8 cellular contexts compared by ENCODE assay signal in the genomic region with DNA sequence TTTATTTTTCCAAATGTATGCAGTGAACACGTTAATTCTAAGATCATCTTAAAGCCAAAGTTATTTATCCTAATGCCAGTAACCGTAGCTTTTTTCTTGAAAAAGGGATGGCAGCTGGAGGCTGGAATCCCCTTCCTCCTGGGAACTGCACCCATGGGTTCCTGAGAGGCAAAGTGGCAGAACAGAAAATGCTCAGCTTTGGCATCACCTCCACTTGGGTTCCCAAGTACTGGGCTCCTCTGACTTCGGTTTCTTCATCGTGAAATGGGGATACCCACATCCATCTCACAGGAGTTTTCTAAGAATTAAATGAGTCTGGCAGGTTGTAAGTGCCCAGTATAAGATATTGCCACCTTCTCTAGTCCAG. TPM values are rescaled to one million over a fixed set of nuclear protein-coding genes. Genes with fewer than 3 reads are reported as not detected.
A peak's percentile ranks its signal among the peaks of the same experiment; 100 is the strongest.
DNase-seq lines count a peak whose midpoint lies in the region; ATAC-seq and TF ChIP-seq lines count a peak whose summit lies in the region.

No MANE protein-coding gene starts in this region.

- no peaks in the 10 kb centered on the region for H3F3A ChIP-seq in Loucy (ENCODE audit: low read depth)

- peak overlapping the region; percentile 80; the same call in 1 of the 2 replicates for H2AFZ ChIP-seq in Loucy (ENCODE audit: low read length)

- no peak for TF ChIP-seq POLR2A in prostate gland (IDR thresholded peaks at IDR 0.05)

- no peaks in the 10 kb centered on the region for H4K20me1 ChIP-seq in Loucy (ENCODE audit: insufficient read depth, low read length, poor library complexity, severe bottlenecking)

- 41% methylated on average over 4 of the region's 4 CpGs for WGBS in prostate gland

- H3K36me3 ChIP-seq in BE2C (no peaks in the 10 kb centered on the region), Loucy (ENCODE audit: insufficient read depth, low read length) (no peaks in the 10 kb centered on the region), prostate gland (no peaks in the 10 kb centered on the region)

- intact Hi-C loops in prostate gland (cut with DNase I): no loop called here

- H3K9me2 ChIP-seq in Loucy (replicated peaks; ENCODE audit: low read depth, low read length): no peaks in the 10 kb centered on the region

- H3K27me3 ChIP-seq in BE2C: no peaks in the 10 kb centered on the region
- no peaks in the 10 kb centered on the region for H3K27me3 ChIP-seq in Loucy (ENCODE audit: insufficient read depth, low read length, poor library complexity, severe bottlenecking)
- H3K27me3 ChIP-seq in prostate gland (replicated peaks; ENCODE audit: insufficient read depth): no peaks in the 10 kb centered on the region

- H3K9ac ChIP-seq in Loucy (ENCODE audit: low read depth, low read length, poor library complexity, severe bottlenecking): no peak overlapping the region

- no peak for DNase-seq in BE2C
- no peak for DNase-seq in epithelial cell of prostate (ENCODE audit: low read depth, low spot score)
- no peak for DNase-seq in prostate gland (ENCODE audit: low spot score)
- no peak for DNase-seq in occipital lobe (lab: John Stamatoyannopoulos, UW)
- DNase-seq in NCI-H2029 (lab: John Stamatoyannopoulos, UW): no peak
- DNase-seq in mucosa of gallbladder (ENCODE audit: low spot score): no peak

- H3K4me1 ChIP-seq in BE2C (no peaks in the 10 kb centered on the region), Loucy (ENCODE audit: insufficient read depth, low read length, poor library complexity, severe bottlenecking) (no peaks in the 10 kb centered on the region), prostate gland (replicated peaks) (no peaks in the 10 kb centered on the region)

- H3K4me3 ChIP-seq in BE2C (ENCODE audit: low read depth, low read length) (peak overlapping the region; percentile 65), Loucy (ENCODE audit: low read length, poor library complexity, severe bottlenecking) (peak overlapping the region; percentile 71), prostate gland (peak overlapping the region; percentile 31 to 33)

- no peak for TF ChIP-seq CTCF in BE2C (IDR thresholded peaks at IDR 0.05; ENCODE audit: low read depth, low read length)
- no peak for TF ChIP-seq CTCF in Loucy (conservative IDR thresholded peaks at IDR 0.05; ENCODE audit: low read length)
- TF ChIP-seq CTCF in prostate gland (IDR thresholded peaks at IDR 0.05): no peak

- H3K4me2 ChIP-seq in Loucy (ENCODE audit: low read depth, low read length, poor library complexity, severe bottlenecking): peak overlapping the region; percentile 63

- no peaks in the 10 kb centered on the region for H3K79me2 ChIP-seq in Loucy (ENCODE audit: insufficient read depth, low read length)

- H3K9me3 ChIP-seq in BE2C (no peaks in the 10 kb centered on the region), Loucy (ENCODE audit: insufficient read depth, low read depth, low read length) (no peaks in the 10 kb centered on the region), prostate gland (no peaks in the 10 kb centered on the region)

- ATAC-seq in GM21390 (IDR thresholded peaks at IDR 0.05; ENCODE audit: unreplicated experiment): peak; percentile 15

- H3K27ac ChIP-seq in epithelial cell of prostate: peak overlapping the region; percentile 58
- H3K27ac ChIP-seq in prostate gland: peak overlapping the region in 1 of 2 donors; percentile 50

RNA-seq across cellular contexts. Expression of a gene that starts 6.2 kb away (rescaled TPM):
- not detected for polyA plus RNA-seq in BE2C (2012; ENCODE audit: insufficient read depth, insufficient read length, low read depth)
- total RNA-seq in prostate gland (10 to 100 TPM in 1 of 2 donors, under 1 TPM in 1; 0.18 to 11.0 TPM), occipital lobe (0.31 TPM), mucosa of gallbladder (1.6 TPM)

RNA-seq across cellular contexts. Expression of a gene that starts 18.7 kb away (rescaled TPM):
- not detected for polyA plus RNA-seq in BE2C (2012; ENCODE audit: insufficient read depth, insufficient read length, low read depth)
- total RNA-seq in prostate gland: 1 to 10 TPM in 1 of 2 donors, not detected in 1; 5.8 TPM
- not detected for total RNA-seq in occipital lobe
- total RNA-seq in mucosa of gallbladder: 0.58 TPM

RNA-seq across cellular contexts. Expression of a gene that starts 26.0 kb away (rescaled TPM):
- not detected for polyA plus RNA-seq in BE2C (2012; ENCODE audit: insufficient read depth, insufficient read length, low read depth)
- total RNA-seq in prostate gland: not detected
- not detected for total RNA-seq in occipital lobe
- not detected for total RNA-seq in mucosa of gallbladder

RNA-seq across cellular contexts. Expression of a gene that starts 34.3 kb away (rescaled TPM):
- polyA plus RNA-seq in BE2C (2012; ENCODE audit: insufficient read depth, insufficient read length, low read depth): not detected
- total RNA-seq in prostate gland (1 to 10 TPM in 1 of 2 donors, not detected in 1; 4.1 TPM), occipital lobe (not detected), mucosa of gallbladder (not detected)
